ENCODE assay signal across 13 cellular contexts in the genomic region with DNA sequence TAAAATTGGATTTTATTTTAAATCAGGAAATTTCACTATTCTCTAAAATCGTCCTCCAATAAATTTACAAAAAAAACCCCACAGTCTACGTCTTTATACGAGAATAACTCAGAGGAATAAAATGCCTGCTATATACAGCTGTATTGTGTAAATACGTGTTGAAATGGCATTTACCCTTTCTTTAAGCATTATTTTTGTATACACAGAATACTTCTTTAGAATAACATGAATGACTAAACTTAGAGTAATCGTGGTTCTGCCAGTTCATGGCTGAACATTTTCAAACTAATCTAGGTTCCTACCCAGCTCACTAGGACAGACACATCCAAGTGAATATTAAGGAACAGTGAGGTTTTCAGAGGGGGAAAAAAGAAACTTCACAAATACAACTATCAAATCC.
"Had no signal": no experiment of that assay in that cellular context is flagged by ENCODE, and none has a peak within 500 bp of the region (broad histone marks: within the 10 kb centered on the region; RNA-seq: fewer than 3 reads in every experiment).

No MANE protein-coding gene starts in this region.

- H3K27me3 ChIP-seq: adrenal gland, hepatocyte, left lung, tibial artery had no signal

- H3K9me3 Mint-ChIP-seq: nephron had no signal

- H3K4me3 ChIP-seq: adrenal gland, hepatocyte, left lung, tibial artery had no signal

- ATAC-seq: left lung had no signal

- H3K4me3 Mint-ChIP-seq: nephron had no signal

- H3K9me3 ChIP-seq: left lung, tibial artery had no signal

- DNase-seq: activated CD4-positive, alpha-beta T cell treated with anti-CD3 and anti-CD28 coated beads, Interleukin-2, amount 50 U/mL, for 48 hours; activated CD4-positive, CD25-positive, alpha-beta regulatory T cell treated with anti-CD3 and anti-CD28 coated beads, Interleukin-2, amount 50 U/mL, for 72 hours; activated effector memory CD4-positive, alpha-beta T cell treated with Interleukin-2 at 50 U/mL for 16 hours; activated naive CD4-positive, alpha-beta T cell treated with anti-CD3 and anti-CD28 coated beads, Interleukin-2, amount 50 U/mL, for 16 hours; activated T-cell treated with anti-CD3 and anti-CD28 coated beads, Interleukin-2, amount 50 U/mL, for 1 hour; adrenal gland; islet precursor cell; left lung; stimulated activated CD4-positive, alpha-beta T cell treated with anti-CD3 and anti-CD28 coated beads, Interleukin-1b, Interleukin-23, amount 100 ng/mL, for 48 hours; T-helper 9 cell; tibial artery had no signal

- H3K27ac ChIP-seq: adrenal gland, hepatocyte, left lung, tibial artery had no signal
